32 cellular contexts compared by ENCODE assay signal in genomic region chr7:102895602-102896001, GRCh38. TPM values are rescaled to one million over a fixed set of nuclear protein-coding genes. Genes with fewer than 3 reads are reported as not detected.
DNase-seq lines count a peak whose midpoint lies in the region; TF ChIP-seq lines count a peak whose summit lies in the region.
"Had no signal": no experiment of that assay in that cellular context is flagged by ENCODE, and none has a peak within 500 bp of the region (broad histone marks: within the 10 kb centered on the region; RNA-seq: fewer than 3 reads in every experiment).

No MANE protein-coding gene starts in this region.

- no peaks in the 10 kb centered on the region for H3K79me2 ChIP-seq in mammary epithelial cell (ENCODE audit: insufficient read depth, low read length)

- H3K27me3 ChIP-seq in breast epithelium (no peaks in the 10 kb centered on the region), mammary epithelial cell (ENCODE audit: insufficient read depth, low read length) (no peaks in the 10 kb centered on the region), mesenchymal stem cell (ENCODE audit: control insufficient read depth in 1 of 2, insufficient read depth in 1 of 2, low read length in 2 of 2) (no peaks in the 10 kb centered on the region), uterus (no peaks in the 10 kb centered on the region)
- H3K27me3 ChIP-seq: gastrocnemius medialis, upper lobe of right lung had no signal

- H3K36me3 ChIP-seq in breast epithelium (no peaks in the 10 kb centered on the region), mammary epithelial cell (ENCODE audit: insufficient read depth, low read length) (no peaks in the 10 kb centered on the region), mesenchymal stem cell (ENCODE audit: control insufficient read depth in 1 of 2, insufficient read depth in 2 of 2, low read depth in 1 of 2, low read length in 2 of 2) (no peaks in the 10 kb centered on the region), uterus (no peaks in the 10 kb centered on the region)
- H3K36me3 ChIP-seq: gastrocnemius medialis, upper lobe of right lung had no signal

- H3K23ac ChIP-seq in mesenchymal stem cell (ENCODE audit: low read length in 2 of 2), result no peak overlapping the region

- H3K9me3 ChIP-seq in breast epithelium, result no peaks in the 10 kb centered on the region
- no peaks in the 10 kb centered on the region for H3K9me3 ChIP-seq in mammary epithelial cell (replicated peaks; ENCODE audit: insufficient read depth, low read length)
- H3K9me3 ChIP-seq in mesenchymal stem cell (ENCODE audit: control insufficient read depth, low read length), result no peaks in the 10 kb centered on the region
- no peaks in the 10 kb centered on the region for H3K9me3 ChIP-seq in uterus
- H3K9me3 ChIP-seq: gastrocnemius medialis, upper lobe of right lung had no signal

- H4K91ac ChIP-seq in mesenchymal stem cell (ENCODE audit: low read length), result no peak overlapping the region

- H3K9me3 Mint-ChIP-seq in MCF 10A (ENCODE audit: unreplicated experiment), result no peaks in the 10 kb centered on the region
- H3K9me3 Mint-ChIP-seq: activated T-cell treated with anti-CD3 and anti-CD28 coated beads, Interleukin-2, amount 50 U/mL, for 4 hours; brain; GM23338; HFFc6; T-helper 2 cell treated with Interferon-gamma antibody and Interleukin-4, amounts not matched to agents 5 μg/mL and 100 μg/mL, for 36 hours had no signal

- H3K27ac ChIP-seq in breast epithelium (peak overlapping the region; percentile 29 to 30), mammary epithelial cell (ENCODE audit: insufficient read depth, low read depth, low read length) (no peak overlapping the region), mesenchymal stem cell (ENCODE audit: low read length, poor library complexity, severe bottlenecking) (no peak overlapping the region), uterus (peak overlapping the region; percentile 23 to 61)
- H3K27ac ChIP-seq: gastrocnemius medialis, upper lobe of right lung had no signal

- no peak overlapping the region for H3K14ac ChIP-seq in mesenchymal stem cell (ENCODE audit: low read length in 2 of 2)

- H3K4me3 ChIP-seq in breast epithelium, result no peak overlapping the region
- H3K4me3 ChIP-seq in mammary epithelial cell (replicated peaks in 1 of 3; ENCODE audit: insufficient read depth in 1 of 3, low read depth in 2 of 3, low read length in 3 of 3), result no peak overlapping the region
- no peak overlapping the region for H3K4me3 ChIP-seq in mesenchymal stem cell (ENCODE audit: insufficient read depth in 1 of 2, low read depth in 1 of 2, low read length in 2 of 2)
- no peak overlapping the region for H3K4me3 ChIP-seq in uterus
- H3K4me3 ChIP-seq: gastrocnemius medialis, GM23338, upper lobe of right lung had no signal

- no peaks in the 10 kb centered on the region for H4K20me1 ChIP-seq in mammary epithelial cell (ENCODE audit: insufficient read depth, low read length)

- in situ Hi-C loops in mammary epithelial cell (cut with MboI; ENCODE audit: low sequenced_read_pairs in 2 of 2), result no loop called here

- H3K4me1 ChIP-seq in breast epithelium (no peaks in the 10 kb centered on the region), mammary epithelial cell (ENCODE audit: insufficient read depth, low read length) (peaks cover 25% of the 10 kb centered on the region), mesenchymal stem cell (ENCODE audit: control insufficient read depth, insufficient read depth, low read depth, low read length) (no peaks in the 10 kb centered on the region), uterus (peaks cover 0 to 13% of the 10 kb centered on the region in 2 donors)

- H2AK5ac ChIP-seq in mesenchymal stem cell (ENCODE audit: low read length, severe bottlenecking), result no peak overlapping the region

- peaks cover 33% of the 10 kb centered on the region for H3K4me1 Mint-ChIP-seq in MCF 10A (ENCODE audit: insufficient read depth, unreplicated experiment)
- H3K4me1 Mint-ChIP-seq: CD4-positive, CD25-positive, alpha-beta regulatory T cell; GM23338; naive thymus-derived CD4-positive, alpha-beta T cell had no signal

- BruUV-seq in MCF 10A (replicated peaks; lab: Mats Ljungman, UMichigan), result no TSS peak
- no TSS peak for BruUV-seq in mammary epithelial cell (replicated peaks; lab: Mats Ljungman, UMichigan)

- TF ChIP-seq CTCF in breast epithelium (IDR thresholded peaks at IDR 0.05) (no peak), MCF 10A (IDR thresholded peaks at IDR 0.05; ENCODE audit: unreplicated experiment) (no peak), mammary epithelial cell (conservative IDR thresholded peaks at IDR 0.05 in 1 of 2, IDR thresholded peaks at IDR 0.05 in 1 of 2; ENCODE audit: extremely low read depth in 1 of 2, insufficient read depth in 1 of 2, low read depth in 1 of 2, low read length in 2 of 2) (no peak), uterus (IDR thresholded peaks at IDR 0.05) (no peak)

- no peak overlapping the region for H2BK5ac ChIP-seq in mesenchymal stem cell (ENCODE audit: low read depth, low read length, poor library complexity, severe bottlenecking)

- no peak overlapping the region for H2BK120ac ChIP-seq in mesenchymal stem cell (ENCODE audit: low read depth, low read length)

- H3K4me3 Mint-ChIP-seq in MCF 10A (ENCODE audit: unreplicated experiment), result no peak overlapping the region
- H3K4me3 Mint-ChIP-seq: activated T-cell treated with anti-CD3 and anti-CD28 coated beads, Interleukin-2, amount 50 U/mL, for 4 hours; brain; GM23338; HFFc6; immature natural killer cell; naive thymus-derived CD4-positive, alpha-beta T cell; T-helper 2 cell treated with Interferon-gamma antibody and Interleukin-4, amounts not matched to agents 5 μg/mL and 100 μg/mL, for 36 hours had no signal

- CTCF ChIA-PET in MCF 10A (lab: Yijun Ruan, JAX) (interaction anchor here (0.5 to 1.4 kb wide), 2 partner anchors 14 to 27 kb away, joined by 3 to 4 read pairs; no protein-coding TSS in a partner anchor), mammary epithelial cell (lab: Charles Lee; ENCODE audit: low non-redundant PET) (no interaction called here)

- WGBS in mammary epithelial cell (ENCODE audit: low coverage, missing lambda C conversion rate), result 38% methylated on average over 3 of the region's 3 CpGs
- 92% methylated on average over 2 of the region's 3 CpGs for WGBS in mesenchymal stem cell

- no peak overlapping the region for H3K9ac ChIP-seq in mammary epithelial cell (ENCODE audit: insufficient read depth, low read length)
- H3K9ac ChIP-seq in mesenchymal stem cell (ENCODE audit: low read length), result no peak overlapping the region

- peaks cover 1% of the 10 kb centered on the region for H3K79me1 ChIP-seq in mesenchymal stem cell (replicated peaks; ENCODE audit: low read length, poor library complexity, severe bottlenecking)

- peak overlapping the region in 1 of 2 experiments; percentile 11 for H2BK12ac ChIP-seq in mesenchymal stem cell (ENCODE audit: low read length in 2 of 2)

- H2AFZ ChIP-seq in mammary epithelial cell (ENCODE audit: low read depth, low read length) (peak overlapping the region; percentile 12), mesenchymal stem cell (ENCODE audit: low read depth, low read length) (no peak overlapping the region)
- H2AFZ ChIP-seq: GM23338 had no signal

- no peaks in the 10 kb centered on the region for H3K27me3 Mint-ChIP-seq in MCF 10A (ENCODE audit: insufficient read depth, unreplicated experiment)
- H3K27me3 Mint-ChIP-seq: brain had no signal

- intact Hi-C loops in breast epithelium (cut with DNase I; ENCODE audit: low total_unique reads), result loop anchor here (5.0 kb wide), 1 partner anchor 227 kb away; no protein-coding TSS in a partner anchor
- intact Hi-C loops in MCF 10A (cut with micrococcal nuclease), result no loop called here
- intact Hi-C loops in mammary epithelial cell (cut with micrococcal nuclease), result no loop called here
- intact Hi-C loops in uterus (cut with DNase I; ENCODE audit: low total_unique reads), result no loop called here

- POLR2A ChIA-PET in MCF 10A (lab: Yijun Ruan, JAX), result interaction anchor here (1.1 kb wide), 1 partner anchor 22 kb away, joined by 3 read pairs; no protein-coding TSS in a partner anchor

- TF ChIP-seq POLR2A in breast epithelium (IDR thresholded peaks at IDR 0.05) (no peak), uterus (IDR thresholded peaks at IDR 0.05) (no peak)

- dilution Hi-C loops in mammary epithelial cell (cut with HindIII; ENCODE audit: low sequenced_read_pairs), result no loop called here

- no peak overlapping the region for H3K27ac Mint-ChIP-seq in MCF 10A (ENCODE audit: low read depth, unreplicated experiment)
- H3K27ac Mint-ChIP-seq: GM23338; HFFc6; immature natural killer cell; T-helper 2 cell treated with Interferon-gamma antibody and Interleukin-4, amounts not matched to agents 5 μg/mL and 100 μg/mL, for 36 hours had no signal

- no peaks in the 10 kb centered on the region for H3K36me3 Mint-ChIP-seq in MCF 10A (ENCODE audit: insufficient read depth, unreplicated experiment)
- H3K36me3 Mint-ChIP-seq: brain; CD4-positive, CD25-positive, alpha-beta regulatory T cell; immature natural killer cell had no signal

- H3K18ac ChIP-seq in mesenchymal stem cell (ENCODE audit: low read depth in 1 of 2, low read length in 2 of 2), result peak overlapping the region; percentile 8 to 72

- no peak overlapping the region for H3K4me2 ChIP-seq in mammary epithelial cell (ENCODE audit: insufficient read depth, low read depth, low read length)
- no peak overlapping the region for H3K4me2 ChIP-seq in mesenchymal stem cell (ENCODE audit: low read length, poor library complexity, severe bottlenecking)
- H3K4me2 ChIP-seq: GM23338 had no signal

- DNase-seq in breast epithelium (ENCODE audit: low spot score in 2 of 2), result no peak
- no peak for DNase-seq in MCF 10A (ENCODE audit: unreplicated experiment)
- DNase-seq in mammary epithelial cell, result no peak
- DNase-seq in mesenchymal stem cell, result no peak
- DNase-seq in uterus, result no peak
- no peak for DNase-seq in SW 1271 (lab: John Stamatoyannopoulos, UW)
- DNase-seq in NCI-H1105 (lab: John Stamatoyannopoulos, UW), result no peak
- DNase-seq in SIG-M5 (lab: John Stamatoyannopoulos, UW), result no peak
- DNase-seq: 8988T; activated CD4-positive, alpha-beta T cell treated with anti-CD3 and anti-CD28 coated beads for 48 hours; activated gamma-delta T cell treated with Interleukin-2 at 50 U/mL for 16 hours; activated T-cell treated with anti-CD3 and anti-CD28 coated beads, Interleukin-2, amount 50 U/mL, for 4 hours; CD4-positive, CD25-positive, alpha-beta regulatory T cell; effector CD8-positive, alpha-beta T cell; erythroblast; gastrocnemius medialis; HFFc6; hypothalamus; immature natural killer cell; naive thymus-derived CD4-positive, alpha-beta T cell; NCI-H1436 treated with DMSO at 0.1 percent for 48 hours; NCI-H2107; NCI-H82; occipital lobe; RPMI8226; stimulated activated CD4-positive, alpha-beta T cell treated with anti-CD3 and anti-CD28 coated beads, Interleukin-2, amount 100 ng/mL, for 48 hours; substantia nigra; upper lobe of right lung had no signal

- H4K8ac ChIP-seq in mesenchymal stem cell (ENCODE audit: low read length), result no peak overlapping the region

- H2BK15ac ChIP-seq in mesenchymal stem cell (ENCODE audit: low read depth, poor library complexity, severe bottlenecking), result no peak overlapping the region

- peak overlapping the region in 1 of 2 experiments; percentile 4 for H3K4ac ChIP-seq in mesenchymal stem cell (ENCODE audit: low read depth in 1 of 2, low read length in 2 of 2)

RNA-seq across cellular contexts. Expression of gene LRRC17, which starts 17.2 kb away (rescaled TPM):
- total RNA-seq in breast epithelium, result 10 to 100 TPM in 1 of 3 donors, 1 to 10 TPM in 2; 1.4 to 19.3 (median 8.2) TPM
- 0.21 and 0.83 TPM in 2 replicates for total RNA-seq in MCF 10A (2022)
- total RNA-seq in mammary epithelial cell, result under 1 TPM in 1 of 2 donors, not detected in 1; 0.47 TPM
- 0.12 TPM for polyA plus RNA-seq in mammary epithelial cell
- polyA minus RNA-seq in mammary epithelial cell, result not detected
- polyA plus RNA-seq in mesenchymal stem cell (2013, experiment 1 of 2), result 17.6 TPM
- polyA plus RNA-seq in mesenchymal stem cell (2013, experiment 2 of 2), result 18.7 TPM
- total RNA-seq in uterus, result 100 to 1,000 TPM in 1 of 4 donors, 1 to 10 TPM in 2, under 1 TPM in 1; 0.29 to 180 (median 4.9) TPM
- total RNA-seq: activated CD8-positive, alpha-beta memory T cell treated with anti-CD3 and anti-CD28 coated beads for 36 hours had no signal
- polyA plus RNA-seq: immature natural killer cell had no signal

Comparison
In these comparisons a context has a peak if more than half of its experiments do, and no peak if none do; other contexts are left out.
1. H3K27ac ChIP-seq: peak in breast epithelium (2 of 2) and uterus (2 of 2); none in mammary epithelial cell (single experiment) and mesenchymal stem cell (single experiment).